1 cellular context compared by ENCODE assay signal in genomic region chr15:45732544-45733130, GRCh38.
TF ChIP-seq lines count a peak whose summit lies in the region.

No MANE protein-coding gene starts in this region.

TF ChIP-seq in GM23338, 12 proteins besides CTCF, POLR2A, EP300 and RAD21 (continued from another document):
- TF ChIP-seq, protein P1, sequence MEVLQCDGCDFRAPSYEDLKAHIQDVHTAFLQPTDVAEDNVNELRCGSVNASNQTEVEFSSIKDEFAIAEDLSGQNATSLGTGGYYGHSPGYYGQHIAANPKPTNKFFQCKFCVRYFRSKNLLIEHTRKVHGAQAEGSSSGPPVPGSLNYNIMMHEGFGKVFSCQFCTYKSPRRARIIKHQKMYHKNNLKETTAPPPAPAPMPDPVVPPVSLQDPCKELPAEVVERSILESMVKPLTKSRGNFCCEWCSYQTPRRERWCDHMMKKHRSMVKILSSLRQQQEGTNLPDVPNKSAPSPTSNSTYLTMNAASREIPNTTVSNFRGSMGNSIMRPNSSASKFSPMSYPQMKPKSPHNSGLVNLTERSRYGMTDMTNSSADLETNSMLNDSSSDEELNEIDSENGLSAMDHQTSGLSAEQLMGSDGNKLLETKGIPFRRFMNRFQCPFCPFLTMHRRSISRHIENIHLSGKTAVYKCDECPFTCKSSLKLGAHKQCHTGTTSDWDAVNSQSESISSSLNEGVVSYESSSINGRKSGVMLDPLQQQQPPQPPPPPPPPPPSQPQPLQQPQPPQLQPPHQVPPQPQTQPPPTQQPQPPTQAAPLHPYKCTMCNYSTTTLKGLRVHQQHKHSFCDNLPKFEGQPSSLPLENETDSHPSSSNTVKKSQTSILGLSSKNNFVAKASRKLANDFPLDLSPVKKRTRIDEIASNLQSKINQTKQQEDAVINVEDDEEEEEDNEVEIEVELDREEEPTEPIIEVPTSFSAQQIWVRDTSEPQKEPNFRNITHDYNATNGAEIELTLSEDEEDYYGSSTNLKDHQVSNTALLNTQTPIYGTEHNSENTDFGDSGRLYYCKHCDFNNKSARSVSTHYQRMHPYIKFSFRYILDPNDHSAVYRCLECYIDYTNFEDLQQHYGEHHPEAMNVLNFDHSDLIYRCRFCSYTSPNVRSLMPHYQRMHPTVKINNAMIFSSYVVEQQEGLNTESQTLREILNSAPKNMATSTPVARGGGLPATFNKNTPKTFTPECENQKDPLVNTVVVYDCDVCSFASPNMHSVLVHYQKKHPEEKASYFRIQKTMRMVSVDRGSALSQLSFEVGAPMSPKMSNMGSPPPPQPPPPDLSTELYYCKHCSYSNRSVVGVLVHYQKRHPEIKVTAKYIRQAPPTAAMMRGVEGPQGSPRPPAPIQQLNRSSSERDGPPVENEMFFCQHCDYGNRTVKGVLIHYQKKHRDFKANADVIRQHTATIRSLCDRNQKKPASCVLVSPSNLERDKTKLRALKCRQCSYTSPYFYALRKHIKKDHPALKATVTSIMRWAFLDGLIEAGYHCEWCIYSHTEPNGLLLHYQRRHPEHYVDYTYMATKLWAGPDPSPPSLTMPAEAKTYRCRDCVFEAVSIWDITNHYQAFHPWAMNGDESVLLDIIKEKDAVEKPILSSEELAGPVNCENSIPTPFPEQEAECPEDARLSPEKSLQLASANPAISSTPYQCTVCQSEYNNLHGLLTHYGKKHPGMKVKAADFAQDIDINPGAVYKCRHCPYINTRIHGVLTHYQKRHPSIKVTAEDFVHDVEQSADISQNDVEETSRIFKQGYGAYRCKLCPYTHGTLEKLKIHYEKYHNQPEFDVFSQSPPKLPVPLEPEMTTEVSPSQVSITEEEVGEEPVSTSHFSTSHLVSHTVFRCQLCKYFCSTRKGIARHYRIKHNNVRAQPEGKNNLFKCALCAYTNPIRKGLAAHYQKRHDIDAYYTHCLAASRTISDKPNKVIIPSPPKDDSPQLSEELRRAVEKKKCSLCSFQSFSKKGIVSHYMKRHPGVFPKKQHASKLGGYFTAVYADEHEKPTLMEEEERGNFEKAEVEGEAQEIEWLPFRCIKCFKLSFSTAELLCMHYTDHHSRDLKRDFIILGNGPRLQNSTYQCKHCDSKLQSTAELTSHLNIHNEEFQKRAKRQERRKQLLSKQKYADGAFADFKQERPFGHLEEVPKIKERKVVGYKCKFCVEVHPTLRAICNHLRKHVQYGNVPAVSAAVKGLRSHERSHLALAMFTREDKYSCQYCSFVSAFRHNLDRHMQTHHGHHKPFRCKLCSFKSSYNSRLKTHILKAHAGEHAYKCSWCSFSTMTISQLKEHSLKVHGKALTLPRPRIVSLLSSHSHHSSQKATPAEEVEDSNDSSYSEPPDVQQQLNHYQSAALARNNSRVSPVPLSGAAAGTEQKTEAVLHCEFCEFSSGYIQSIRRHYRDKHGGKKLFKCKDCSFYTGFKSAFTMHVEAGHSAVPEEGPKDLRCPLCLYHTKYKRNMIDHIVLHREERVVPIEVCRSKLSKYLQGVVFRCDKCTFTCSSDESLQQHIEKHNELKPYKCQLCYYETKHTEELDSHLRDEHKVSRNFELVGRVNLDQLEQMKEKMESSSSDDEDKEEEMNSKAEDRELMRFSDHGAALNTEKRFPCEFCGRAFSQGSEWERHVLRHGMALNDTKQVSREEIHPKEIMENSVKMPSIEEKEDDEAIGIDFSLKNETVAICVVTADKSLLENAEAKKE (CRISPR knock-in tag; IDR thresholded peaks at IDR 0.05): no peak
- TF ChIP-seq STAT1 (IDR thresholded peaks at IDR 0.05; ENCODE audit: unreplicated experiment): no peak
- TF ChIP-seq ZNF331 (CRISPR knock-in tag; IDR thresholded peaks at IDR 0.05; ENCODE audit: low read depth): no peak
- TF ChIP-seq EZH2 (IDR thresholded peaks at IDR 0.05; ENCODE audit: low read depth, unreplicated experiment): no peak
- no peak for TF ChIP-seq ZNF114 (CRISPR knock-in tag; IDR thresholded peaks at IDR 0.05)
- TF ChIP-seq REST (IDR thresholded peaks at IDR 0.05; ENCODE audit: unreplicated experiment): no peak
- TF ChIP-seq, protein P2, sequence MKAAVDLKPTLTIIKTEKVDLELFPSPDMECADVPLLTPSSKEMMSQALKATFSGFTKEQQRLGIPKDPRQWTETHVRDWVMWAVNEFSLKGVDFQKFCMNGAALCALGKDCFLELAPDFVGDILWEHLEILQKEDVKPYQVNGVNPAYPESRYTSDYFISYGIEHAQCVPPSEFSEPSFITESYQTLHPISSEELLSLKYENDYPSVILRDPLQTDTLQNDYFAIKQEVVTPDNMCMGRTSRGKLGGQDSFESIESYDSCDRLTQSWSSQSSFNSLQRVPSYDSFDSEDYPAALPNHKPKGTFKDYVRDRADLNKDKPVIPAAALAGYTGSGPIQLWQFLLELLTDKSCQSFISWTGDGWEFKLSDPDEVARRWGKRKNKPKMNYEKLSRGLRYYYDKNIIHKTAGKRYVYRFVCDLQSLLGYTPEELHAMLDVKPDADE (IDR thresholded peaks at IDR 0.05): no peak
- no peak for TF ChIP-seq NANOG (IDR thresholded peaks at IDR 0.05; ENCODE audit: borderline replicate concordance)
